8 cellular contexts compared by ENCODE assay signal in the genomic region with DNA sequence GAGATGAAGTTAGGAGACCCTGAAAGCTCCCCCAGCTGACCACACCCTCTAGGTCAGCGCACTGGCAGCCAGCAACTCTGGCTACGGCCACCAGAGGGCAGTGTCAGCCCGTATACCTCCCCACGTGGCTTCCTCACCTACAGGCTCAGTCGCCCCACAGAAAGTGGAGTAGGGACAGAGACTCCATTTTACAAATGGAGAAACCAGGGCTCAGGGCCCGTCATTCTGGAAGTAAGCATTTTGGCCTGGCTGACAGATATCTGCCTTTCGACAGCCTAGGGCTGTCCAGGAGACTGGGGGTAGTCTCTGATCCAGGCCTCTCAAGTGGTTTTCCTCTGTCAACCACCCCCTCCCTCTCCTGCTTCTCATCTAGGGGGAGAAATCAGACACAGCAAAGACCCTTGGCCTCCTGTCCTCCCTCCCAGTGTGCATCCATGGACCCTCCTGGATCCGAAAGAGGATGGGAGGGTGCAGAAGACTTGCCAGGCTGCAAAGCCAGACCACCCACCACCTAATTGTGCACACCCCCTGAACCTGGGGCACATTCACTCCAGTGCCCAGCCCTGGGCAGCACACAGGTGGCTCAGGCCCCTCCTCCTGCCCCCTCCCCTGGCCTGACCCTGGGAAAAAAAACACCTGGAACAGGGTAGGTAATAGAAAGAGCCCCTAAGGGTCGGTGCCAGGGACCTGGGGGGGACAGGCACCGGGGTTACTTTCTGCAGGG. TPM values are rescaled to one million over a fixed set of nuclear protein-coding genes. Genes with fewer than 3 reads are reported as not detected.
DNase-seq lines count a peak whose midpoint lies in the region; FAIRE-seq and TF ChIP-seq lines count a peak whose summit lies in the region.

No MANE protein-coding gene starts in this region.

- FAIRE-seq in frontal cortex (lab: Jason Lieb, UNC) = no peak

- H3K4me3 ChIP-seq in SJCRH30 (no peak overlapping the region), testis (no peak overlapping the region)

- H3K9me3 ChIP-seq in SJCRH30 (replicated peaks) = no peaks in the 10 kb centered on the region
- H3K9me3 ChIP-seq in testis = no peaks in the 10 kb centered on the region

- peak; percentile 95 to 96 (median 96) for TF ChIP-seq CTCF in testis (IDR thresholded peaks at IDR 0.05)

- peaks cover 20% of the 10 kb centered on the region for H3K27me3 ChIP-seq in SJCRH30
- H3K27me3 ChIP-seq in testis = no peaks in the 10 kb centered on the region

- TF ChIP-seq POLR2A in testis (IDR thresholded peaks at IDR 0.05) = no peak

- 25 to 40% methylated on average over 2 to 10 of the region's 10 CpGs for WGBS in testis, 2 donors

- H3K4me1 ChIP-seq in SJCRH30 (peaks cover 7% of the 10 kb centered on the region), testis (peaks cover 16% of the 10 kb centered on the region)

- DNase-seq in SIG-M5 treated with dmso at 0.1 percent for 504 hours (lab: John Stamatoyannopoulos, UW; ENCODE audit: unreplicated experiment) (peak; percentile 73), SIG-M5 (lab: John Stamatoyannopoulos, UW) (no peak), LoVo (ENCODE audit: low spot score) (peak; percentile 86), SJCRH30 (peak; percentile 76 to 89), frontal cortex (ENCODE audit: low spot score in 2 of 2) (peak; percentile 84 to 87), nucleus accumbens (lab: John Stamatoyannopoulos, UW) (peak in 51 of 56 donors; percentile 9 to 83 (median 62)), testis (peak; percentile 89)
- peak; percentile 68 for DNase-seq in activated effector memory CD4-positive, alpha-beta T cell treated with Interleukin-2 at 50 U/mL for 16 hours

- no peak overlapping the region for H3K27ac ChIP-seq in SJCRH30
- H3K27ac ChIP-seq in testis = no peak overlapping the region

- no peaks in the 10 kb centered on the region for H3K36me3 ChIP-seq in SJCRH30
- H3K36me3 ChIP-seq in testis (ENCODE audit: low read depth, missing control alignments) = no peaks in the 10 kb centered on the region

- intact Hi-C loops in testis (cut with DNase I; ENCODE audit: low total_unique reads) = loop anchor here (10.0 kb wide), 1 partner anchor 57 kb away; no protein-coding TSS in a partner anchor

RNA-seq across cellular contexts. Expression of a gene that starts 3.8 kb away (rescaled TPM):
- total RNA-seq in SJCRH30 (2014; rRNA removed; shearing (Covaris generic)) = 0.08 and 0.10 TPM in 2 replicates
- total RNA-seq in frontal cortex (under 0.01 TPM), testis (1 to 10 TPM; 2.9 to 5.3 TPM)
- 1.9 TPM for polyA plus RNA-seq in testis (ENCODE audit: insufficient read depth, low read depth, low replicate concordance)

RNA-seq across cellular contexts. Expression of a gene that starts 26.1 kb away (rescaled TPM):
- total RNA-seq in SJCRH30 (2014; rRNA removed; shearing (Covaris generic)) = not detected in 2 replicates
- not detected for total RNA-seq in frontal cortex
- total RNA-seq in testis = not detected
- not detected for polyA plus RNA-seq in testis (ENCODE audit: insufficient read depth, low read depth, low replicate concordance)

RNA-seq across cellular contexts. Expression of a gene that starts 48.3 kb away (rescaled TPM):
- 1.2 and 1.7 TPM in 2 replicates for total RNA-seq in SJCRH30 (2014; rRNA removed; shearing (Covaris generic))
- total RNA-seq in frontal cortex = 33.8 TPM
- total RNA-seq in testis = 10 to 100 TPM; 36.8 to 38.9 TPM
- polyA plus RNA-seq in testis (ENCODE audit: insufficient read depth, low read depth, low replicate concordance) = 22.5 TPM

RNA-seq across cellular contexts. Expression of a gene that starts 49.6 kb away (rescaled TPM):
- 107 and 142 TPM in 2 replicates for total RNA-seq in SJCRH30 (2014; rRNA removed; shearing (Covaris generic))
- total RNA-seq in frontal cortex = 70.1 TPM
- total RNA-seq in testis = 100 to 1,000 TPM; 274 to 338 TPM
- 1,078 TPM for polyA plus RNA-seq in testis (ENCODE audit: insufficient read depth, low read depth, low replicate concordance)

Comparison
In these comparisons a context has a peak if more than half of its experiments do, and no peak if none do; other contexts are left out.
1. RNA of a gene that starts 48.3 kb away (total RNA-seq): 36.8 to 38.9 TPM in testis and 33.8 TPM in frontal cortex (single experiment); 1.2 to 1.7 TPM in SJCRH30; every median in the first group is over 10 times any median in the second.